8 cellular contexts compared by ENCODE assay signal in the genomic region with DNA sequence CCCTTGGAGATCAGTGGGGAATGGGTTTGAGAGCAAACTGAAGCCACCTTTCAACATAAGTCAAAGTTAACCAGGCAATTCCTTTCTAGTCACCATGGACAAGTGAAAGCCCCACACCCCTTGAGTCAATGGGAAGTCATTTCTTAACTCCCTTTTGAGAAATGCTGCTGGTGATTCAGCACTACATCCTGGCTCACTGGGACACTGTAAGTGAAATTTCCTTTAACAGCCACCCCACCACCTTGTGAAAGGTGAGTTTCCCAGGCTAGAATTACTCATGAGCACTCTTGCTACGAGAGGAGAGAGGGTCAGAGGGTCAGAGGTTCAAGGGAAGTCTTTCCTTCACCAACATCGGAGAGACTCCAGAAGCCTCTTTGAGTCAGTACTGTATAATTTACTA.
DNase-seq lines count a peak whose midpoint lies in the region; ATAC-seq and TF ChIP-seq lines count a peak whose summit lies in the region.

No MANE protein-coding gene starts in this region.

- no peak for TF ChIP-seq POLR2A in vagina (IDR thresholded peaks at IDR 0.05)

- H3K79me2 ChIP-seq in mammary epithelial cell (ENCODE audit: insufficient read depth, low read length): no peaks in the 10 kb centered on the region

- no peak overlapping the region for H3K4me3 ChIP-seq in heart right ventricle
- H3K4me3 ChIP-seq in right atrium auricular region: no peak overlapping the region
- no peak overlapping the region for H3K4me3 ChIP-seq in mammary epithelial cell (replicated peaks in 1 of 3; ENCODE audit: insufficient read depth in 1 of 3, low read depth in 2 of 3, low read length in 3 of 3)
- H3K4me3 ChIP-seq in vagina: no peak overlapping the region

- H3K4me1 ChIP-seq in heart right ventricle: peaks cover 0 to 34% (median 0%) of the 10 kb centered on the region in 9 donors
- H3K4me1 ChIP-seq in right atrium auricular region: no peaks in the 10 kb centered on the region
- peaks cover 17% of the 10 kb centered on the region for H3K4me1 ChIP-seq in mammary epithelial cell (ENCODE audit: insufficient read depth, low read length)
- H3K4me1 ChIP-seq in vagina: no peaks in the 10 kb centered on the region

- H3K27me3 ChIP-seq in heart right ventricle (no peaks in the 10 kb centered on the region), right atrium auricular region (no peaks in the 10 kb centered on the region), mammary epithelial cell (ENCODE audit: insufficient read depth, low read length) (no peaks in the 10 kb centered on the region), vagina (no peaks in the 10 kb centered on the region)

- peak overlapping the region; percentile 47 for H3K4me2 ChIP-seq in mammary epithelial cell (ENCODE audit: insufficient read depth, low read depth, low read length)

- peak overlapping the region; percentile 60 for H2AFZ ChIP-seq in mammary epithelial cell (ENCODE audit: low read depth, low read length)

- 75 to 86% methylated on average over 2 of the region's 2 CpGs for WGBS in heart right ventricle, 2 donors
- WGBS in mammary epithelial cell (ENCODE audit: low coverage, missing lambda C conversion rate): 40% methylated on average over 2 of the region's 2 CpGs

- dilution Hi-C loops in mammary epithelial cell (cut with HindIII; ENCODE audit: low sequenced_read_pairs): no loop called here

- H3K36me3 ChIP-seq in heart right ventricle (no peaks in the 10 kb centered on the region), right atrium auricular region (no peaks in the 10 kb centered on the region), mammary epithelial cell (ENCODE audit: insufficient read depth, low read length) (no peaks in the 10 kb centered on the region), vagina (no peaks in the 10 kb centered on the region)

- H4K20me1 ChIP-seq in mammary epithelial cell (ENCODE audit: insufficient read depth, low read length): no peaks in the 10 kb centered on the region

- in situ Hi-C loops in mammary epithelial cell (cut with MboI; ENCODE audit: low sequenced_read_pairs in 2 of 2): no loop called here

- DNase-seq in heart right ventricle (no peak), right atrium auricular region (ENCODE audit: low spot score) (no peak), mammary epithelial cell (peak; percentile 98), stromal cell of bone marrow (ENCODE audit: low read depth) (peak; percentile 48), GOT3 (lab: John Stamatoyannopoulos, UW) (no peak), GDM1 (lab: John Stamatoyannopoulos, UW) (no peak), vagina (ENCODE audit: extremely low spot score in 2 of 2) (no peak)

- peak in 5 of 8 donors; percentile 31 to 78 (median 57) for ATAC-seq in heart right ventricle
- ATAC-seq in HG03135 (IDR thresholded peaks at IDR 0.05; ENCODE audit: unreplicated experiment): peak; percentile 59

- TF ChIP-seq CTCF in heart right ventricle (IDR thresholded peaks at IDR 0.05): no peak
- TF ChIP-seq CTCF in right atrium auricular region (IDR thresholded peaks at IDR 0.05): no peak
- no peak for TF ChIP-seq CTCF in mammary epithelial cell (conservative IDR thresholded peaks at IDR 0.05 in 1 of 2, IDR thresholded peaks at IDR 0.05 in 1 of 2; ENCODE audit: extremely low read depth in 1 of 2, insufficient read depth in 1 of 2, low read depth in 1 of 2, low read length in 2 of 2)
- TF ChIP-seq CTCF in vagina (IDR thresholded peaks at IDR 0.05): no peak

- CTCF ChIA-PET in mammary epithelial cell (lab: Charles Lee; ENCODE audit: low non-redundant PET): interaction anchor here (0.6 to 0.7 kb wide), 3 partner anchors 95 to 1508 kb away, joined by 4 to 17 read pairs (median 5); no protein-coding TSS in a partner anchor

- peak overlapping the region; percentile 42 for H3K9ac ChIP-seq in mammary epithelial cell (ENCODE audit: insufficient read depth, low read length)

- H3K27ac ChIP-seq in heart right ventricle (peak overlapping the region in 3 of 10 donors; percentile 7 to 88 (median 43)), right atrium auricular region (no peak overlapping the region), mammary epithelial cell (ENCODE audit: insufficient read depth, low read depth, low read length) (peak overlapping the region; percentile 89), vagina (no peak overlapping the region)

- H3K9me3 ChIP-seq in heart right ventricle (no peaks in the 10 kb centered on the region), right atrium auricular region (no peaks in the 10 kb centered on the region), mammary epithelial cell (replicated peaks; ENCODE audit: insufficient read depth, low read length) (no peaks in the 10 kb centered on the region), vagina (no peaks in the 10 kb centered on the region)

- intact Hi-C loops in heart right ventricle (cut with DNase I): no loop called here
- intact Hi-C loops in mammary epithelial cell (cut with micrococcal nuclease): loop anchor here (1.0 to 5.0 kb wide), 3 partner anchors 67 to 132 kb away; no protein-coding TSS in a partner anchor
- intact Hi-C loops in vagina (cut with DNase I): no loop called here

- no TSS peak for BruUV-seq in mammary epithelial cell (replicated peaks; lab: Mats Ljungman, UMichigan)

Comparison
In these comparisons a context has a peak if more than half of its experiments do, and no peak if none do; other contexts are left out.
1. DNase-seq: peak in mammary epithelial cell (single experiment) and stromal cell of bone marrow (single experiment); none in heart right ventricle (0 of 2), right atrium auricular region (single experiment), GOT3 (single experiment), GDM1 (single experiment) and vagina (0 of 2).